Comparison of ENCODE assay signal across 23 cellular contexts in the genomic region with DNA sequence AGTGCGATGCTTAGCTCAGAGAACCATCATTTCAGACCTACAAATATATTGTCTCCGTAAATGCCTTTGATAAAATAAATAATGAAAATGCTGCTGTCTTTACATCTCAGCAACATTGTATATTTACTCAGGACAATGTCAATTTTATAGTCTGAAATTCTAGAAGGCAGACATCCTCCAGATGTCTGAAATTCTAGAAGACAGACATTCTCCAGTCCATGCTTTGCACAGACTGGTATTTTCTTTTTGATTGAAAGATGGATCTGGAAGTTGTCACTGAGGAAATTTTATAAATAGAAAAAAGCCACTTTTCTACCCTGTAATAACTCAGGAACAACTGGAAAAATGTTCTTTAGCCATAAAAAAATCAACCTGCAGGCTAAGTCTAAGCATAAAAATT.
"Had no signal": no experiment of that assay in that cellular context is flagged by ENCODE, and none has a peak within 500 bp of the region (broad histone marks: within the 10 kb centered on the region; RNA-seq: fewer than 3 reads in every experiment).

No MANE protein-coding gene starts in this region.

- H3K4me3 ChIP-seq: SK-N-MC had no signal

- H3K27me3 Mint-ChIP-seq: activated naive CD8-positive, alpha-beta T cell treated with anti-CD3 and anti-CD28 coated beads, Interleukin-2, amount 50 U/mL, for 24 hours; brain had no signal

- H3K27ac Mint-ChIP-seq: activated naive CD4-positive, alpha-beta T cell treated with anti-CD3 and anti-CD28 coated beads, Interleukin-2, amount 50 U/mL, for 72 hours; activated naive CD8-positive, alpha-beta T cell treated with anti-CD3 and anti-CD28 coated beads, Interleukin-2, amount 50 U/mL, for 24 hours; brain; T-helper 1 cell treated with Interleukin-12 subunit alpha and Interleukin-12 subunit beta and Interleukin-4 antibody, amounts not matched to agents 30 μg/mL and 1 μg/mL, for 36 hours had no signal

- H3K4me1 Mint-ChIP-seq: activated naive CD8-positive, alpha-beta T cell treated with anti-CD3 and anti-CD28 coated beads, Interleukin-2, amount 50 U/mL, for 24 hours; brain had no signal

- H3K9me3 Mint-ChIP-seq: T-helper 1 cell treated with Interleukin-12 subunit alpha and Interleukin-12 subunit beta and Interleukin-4 antibody, amounts not matched to agents 30 μg/mL and 1 μg/mL, for 36 hours had no signal

- H3K36me3 Mint-ChIP-seq: activated naive CD4-positive, alpha-beta T cell treated with anti-CD3 and anti-CD28 coated beads, Interleukin-2, amount 50 U/mL, for 72 hours; brain had no signal

- H3K4me3 Mint-ChIP-seq: activated naive CD8-positive, alpha-beta T cell treated with anti-CD3 and anti-CD28 coated beads, Interleukin-2, amount 50 U/mL, for 24 hours; activated T-cell treated with anti-CD3 and anti-CD28 coated beads, Interleukin-2, amount 50 U/mL, for 4 hours; brain; T-helper 1 cell treated with Interleukin-12 subunit alpha and Interleukin-12 subunit beta and Interleukin-4 antibody, amounts not matched to agents 30 μg/mL and 1 μg/mL, for 36 hours had no signal

- H3K27ac ChIP-seq: SK-N-MC had no signal

- DNase-seq: activated CD4-positive, alpha-beta T cell treated with anti-CD3 and anti-CD28 coated beads for 48 hours; activated CD4-positive, alpha-beta T cell treated with anti-CD3 and anti-CD28 coated beads, Interleukin-2, amount 50 U/mL, for 4 hours; activated CD4-positive, CD25-positive, alpha-beta regulatory T cell treated with anti-CD3 and anti-CD28 coated beads, Interleukin-2, amount 50 U/mL, for 72 hours; activated CD8-positive, alpha-beta memory T cell treated with anti-CD3 and anti-CD28 coated beads for 24 hours; activated effector memory CD4-positive, alpha-beta T cell treated with anti-CD3 and anti-CD28 coated beads, Interleukin-2, amount 50 U/mL, for 16 hours; activated naive CD4-positive, alpha-beta T cell treated with Interleukin-2 at 50 U/mL for 16 hours; activated naive CD8-positive, alpha-beta T cell treated with anti-CD3 and anti-CD28 coated beads, Interleukin-2, amount 50 U/mL, for 24 hours; activated T-cell treated with anti-CD3 and anti-CD28 coated beads, Interleukin-2, amount 50 U/mL, for 4 hours; amygdala; MM.1S; NCI-H1105 treated with DMSO at 0.1 percent for 48 hours; NCI-H1436 treated with DMSO at 0.1 percent for 48 hours; NCI-H1930; NCI-H2107; NCI-H2227 treated with DMSO at 0.1 percent for 48 hours; NCI-H446 treated with DMSO at 0.1 percent for 48 hours; NCI-H524 treated with DMSO at 0.1 percent for 48 hours; NK-92 treated with Interleukin-12 subunit alpha and Interleukin-12 subunit beta, amount 100 ng/mL, for 24 hours; SHP77 treated with DMSO at 0.1 percent for 48 hours had no signal
